In the genomic region with DNA sequence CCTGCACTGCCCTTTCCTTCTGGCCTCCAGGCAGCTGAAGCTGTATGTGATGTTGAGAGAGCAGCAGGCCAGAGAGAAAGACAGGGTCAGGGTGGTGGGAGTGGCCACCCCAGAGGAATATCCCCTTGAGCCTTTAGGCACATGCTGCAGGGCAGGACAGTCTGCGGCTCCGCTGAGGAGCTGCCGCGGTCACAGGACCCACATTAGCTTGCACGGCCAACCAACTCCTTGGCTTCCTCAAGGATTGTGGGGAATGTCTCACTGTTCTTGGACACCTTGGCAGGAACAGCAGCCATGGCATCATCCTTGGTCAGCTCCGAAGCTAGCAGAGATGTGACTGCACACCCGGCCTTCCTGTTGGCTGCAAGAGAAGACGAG, we compare ENCODE assay signal across 13 cellular contexts. TPM values are rescaled to one million over a fixed set of nuclear protein-coding genes. Genes with fewer than 3 reads are reported as not detected.
A peak's percentile ranks its signal among the peaks of the same experiment; 100 is the strongest.
DNase-seq lines count a peak whose midpoint lies in the region; ATAC-seq and TF ChIP-seq lines count a peak whose summit lies in the region.
"Had no signal": no experiment of that assay in that cellular context is flagged by ENCODE, and none has a peak within 500 bp of the region (broad histone marks: within the 10 kb centered on the region; RNA-seq: fewer than 3 reads in every experiment).

No MANE protein-coding gene starts in this region.

- peaks cover 42% of the 10 kb centered on the region for H3K36me3 ChIP-seq in upper lobe of right lung

- intact Hi-C loops in upper lobe of right lung (cut with DNase I), result no loop called here

- H3K27ac Mint-ChIP-seq in activated naive CD4-positive, alpha-beta T cell treated with anti-CD3 and anti-CD28 coated beads, Interleukin-2, amount 50 U/mL, for 24 hours, result peak overlapping the region; percentile 82
- H3K27ac Mint-ChIP-seq in endothelial cell (ENCODE audit: unreplicated experiment) (no peak overlapping the region), nephron progenitor cell (peak overlapping the region; percentile 99)

- H3K27me3 ChIP-seq in upper lobe of right lung, result no peaks in the 10 kb centered on the region

- peaks cover 53% of the 10 kb centered on the region for H3K4me1 Mint-ChIP-seq in activated naive CD4-positive, alpha-beta T cell treated with anti-CD3 and anti-CD28 coated beads, Interleukin-2, amount 50 U/mL, for 24 hours
- H3K4me1 Mint-ChIP-seq in endothelial cell (ENCODE audit: unreplicated experiment) (peaks cover 72% of the 10 kb centered on the region), nephron progenitor cell (peaks cover 99% of the 10 kb centered on the region)

- H3K4me3 ChIP-seq in upper lobe of right lung, result no peak overlapping the region
- H3K4me3 ChIP-seq: PC-9 had no signal

- no peaks in the 10 kb centered on the region for H3K9me3 Mint-ChIP-seq in activated naive CD4-positive, alpha-beta T cell treated with anti-CD3 and anti-CD28 coated beads, Interleukin-2, amount 50 U/mL, for 24 hours
- H3K9me3 Mint-ChIP-seq in endothelial cell (ENCODE audit: unreplicated experiment) (no peaks in the 10 kb centered on the region), nephron progenitor cell (no peaks in the 10 kb centered on the region)
- H3K9me3 Mint-ChIP-seq: activated T-cell treated with anti-CD3 and anti-CD28 coated beads, Interleukin-2, amount 50 U/mL, for 4 hours had no signal

- H3K4me1 ChIP-seq in upper lobe of right lung, result peaks cover 62% of the 10 kb centered on the region

- H3K27ac ChIP-seq in upper lobe of right lung, result peak overlapping the region; percentile 76
- H3K27ac ChIP-seq: PC-9 had no signal

- TF ChIP-seq CTCF in endothelial cell (IDR thresholded peaks at IDR 0.05; ENCODE audit: unreplicated experiment), result no peak
- no peak for TF ChIP-seq CTCF in nephron progenitor cell (IDR thresholded peaks at IDR 0.05)
- TF ChIP-seq CTCF in upper lobe of right lung (IDR thresholded peaks at IDR 0.05), result no peak

- no peak for DNase-seq in activated naive CD4-positive, alpha-beta T cell (lab: John Stamatoyannopoulos, UW)
- DNase-seq in endothelial cell (ENCODE audit: low spot score) (no peak), nephron progenitor cell (no peak), upper lobe of right lung (no peak)
- DNase-seq: activated T-cell treated with anti-CD3 and anti-CD28 coated beads, Interleukin-2, amount 50 U/mL, for 4 hours; GDM1; KBM-7; NCI-H2171; PC-9 had no signal

- ATAC-seq in upper lobe of right lung (no peak), HG03108 (IDR thresholded peaks at IDR 0.05; ENCODE audit: unreplicated experiment) (no peak), HG02763 (IDR thresholded peaks at IDR 0.05; ENCODE audit: unreplicated experiment) (no peak), GM18861 (IDR thresholded peaks at IDR 0.05; ENCODE audit: unreplicated experiment) (no peak)
- ATAC-seq: activated T-cell treated with anti-CD3 and anti-CD28 coated beads, Interleukin-2, amount 50 U/mL, for 4 hours had no signal

- no peak overlapping the region for H3K4me3 Mint-ChIP-seq in activated naive CD4-positive, alpha-beta T cell treated with anti-CD3 and anti-CD28 coated beads, Interleukin-2, amount 50 U/mL, for 24 hours
- peak overlapping the region; percentile 66 for H3K4me3 Mint-ChIP-seq in endothelial cell (ENCODE audit: unreplicated experiment)
- peak overlapping the region; percentile 47 for H3K4me3 Mint-ChIP-seq in nephron progenitor cell
- H3K4me3 Mint-ChIP-seq: activated T-cell treated with anti-CD3 and anti-CD28 coated beads, Interleukin-2, amount 50 U/mL, for 4 hours had no signal

- no peaks in the 10 kb centered on the region for H3K27me3 Mint-ChIP-seq in activated naive CD4-positive, alpha-beta T cell treated with anti-CD3 and anti-CD28 coated beads, Interleukin-2, amount 50 U/mL, for 24 hours
- peaks cover 17% of the 10 kb centered on the region for H3K27me3 Mint-ChIP-seq in endothelial cell (ENCODE audit: unreplicated experiment)
- no peaks in the 10 kb centered on the region for H3K27me3 Mint-ChIP-seq in nephron progenitor cell (ENCODE audit: low read depth, poor library complexity)

- H3K9me3 ChIP-seq in upper lobe of right lung, result no peaks in the 10 kb centered on the region

- peaks cover 18% of the 10 kb centered on the region for H3K36me3 Mint-ChIP-seq in activated naive CD4-positive, alpha-beta T cell treated with anti-CD3 and anti-CD28 coated beads, Interleukin-2, amount 50 U/mL, for 24 hours
- H3K36me3 Mint-ChIP-seq in endothelial cell (ENCODE audit: low read depth, unreplicated experiment), result peaks cover 55% of the 10 kb centered on the region
- peaks cover 63% of the 10 kb centered on the region for H3K36me3 Mint-ChIP-seq in nephron progenitor cell (ENCODE audit: low read depth)

RNA-seq across cellular contexts. Expression of a gene that starts 27.8 kb away (rescaled TPM):
- 2.9 TPM for total RNA-seq in endothelial cell (ENCODE audit: unreplicated experiment)
- total RNA-seq in upper lobe of right lung, result 1.4 TPM
- total RNA-seq: activated T-cell treated with anti-CD3 and anti-CD28 coated beads, Interleukin-2, amount 50 U/mL, for 4 hours; PC-9 had no signal

RNA-seq across cellular contexts. Expression of a gene that starts 31.8 kb away (rescaled TPM):
- total RNA-seq in endothelial cell (ENCODE audit: unreplicated experiment), result 3.5 TPM
- total RNA-seq in upper lobe of right lung, result 1.8 TPM
- total RNA-seq: activated T-cell treated with anti-CD3 and anti-CD28 coated beads, Interleukin-2, amount 50 U/mL, for 4 hours; PC-9 had no signal

RNA-seq across cellular contexts. Expression of a gene that starts 40.9 kb away (rescaled TPM):
- total RNA-seq in endothelial cell (ENCODE audit: unreplicated experiment), result 68.2 TPM
- 109 TPM for total RNA-seq in upper lobe of right lung
